ENCODE assay signal across 17 cellular contexts in the genomic region with DNA sequence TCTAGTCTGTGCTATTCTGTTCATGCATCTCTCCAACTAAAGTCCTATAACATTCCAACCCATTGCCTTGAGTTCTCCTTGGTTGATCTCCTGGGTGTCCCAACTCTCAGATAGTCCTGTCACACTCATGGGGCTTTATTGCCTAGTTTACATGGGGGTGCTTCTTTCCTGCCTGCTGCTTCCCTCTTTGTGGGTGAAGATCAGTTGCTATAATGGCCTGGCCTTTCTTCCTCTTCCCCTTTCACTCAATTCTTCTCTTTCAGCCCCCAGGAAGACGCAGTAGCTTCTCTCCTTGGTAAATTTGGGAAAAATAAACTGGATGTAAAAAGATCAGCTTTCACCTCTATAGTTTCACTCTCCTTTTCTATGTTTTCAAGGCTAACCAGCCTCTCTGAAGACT.
A peak's percentile ranks its signal among the peaks of the same experiment; 100 is the strongest.
DNase-seq lines count a peak whose midpoint lies in the region; ATAC-seq, FAIRE-seq and TF ChIP-seq lines count a peak whose summit lies in the region.
"Had no signal": no experiment of that assay in that cellular context is flagged by ENCODE, and none has a peak within 500 bp of the region (broad histone marks: within the 10 kb centered on the region; RNA-seq: fewer than 3 reads in every experiment).

No MANE protein-coding gene starts in this region.

- CTCF ChIA-PET in GM12878 (lab: Yijun Ruan, JAX) = interaction anchor here (0.7 to 22.6 kb wide), 9 partner anchors 14 to 225 kb away, joined by 3 to 323 read pairs (median 4); no protein-coding TSS in a partner anchor
- CTCF ChIA-PET in T-cell (lab: Charles Lee) = no interaction called here

- H3K27me3 ChIP-seq in GM12878 (replicated peaks in 1 of 2; ENCODE audit: control insufficient read depth in 2 of 2, insufficient read depth in 2 of 2, low read length in 1 of 2) = no peaks in the 10 kb centered on the region; a peak in 1 of 4 replicates
- H3K27me3 ChIP-seq in osteoblast (ENCODE audit: insufficient read depth, low read length) = no peaks in the 10 kb centered on the region
- H3K27me3 ChIP-seq: gastroesophageal sphincter, transverse colon had no signal

- FAIRE-seq in GM12891 (lab: Jason Lieb, UNC) (peak; percentile 20), GM12878 (lab: Jason Lieb, UNC) (no peak)

- no peak overlapping the region for H3K4me3 ChIP-seq in NB4 (ENCODE audit: low read depth, low read length)
- no peak overlapping the region for H3K4me3 ChIP-seq in GM12878
- H3K4me3 ChIP-seq in osteoblast (ENCODE audit: insufficient read depth, low read length) = no peak overlapping the region
- H3K4me3 ChIP-seq: gastroesophageal sphincter, prostate gland, transverse colon had no signal

- no peaks in the 10 kb centered on the region for H3K9me3 ChIP-seq in GM12878 (replicated peaks; ENCODE audit: control insufficient read depth, insufficient read depth, low read length)
- H3K9me3 ChIP-seq in osteoblast (ENCODE audit: low read depth, low read length) = no peaks in the 10 kb centered on the region
- H3K9me3 ChIP-seq: gastroesophageal sphincter, prostate gland, transverse colon had no signal

- no peak for TF ChIP-seq RAD21 in GM12878 (IDR thresholded peaks at IDR 0.05; ENCODE audit: insufficient read depth, low read depth, low read length)

- POLR2A ChIA-PET in GM12878 (lab: Charles Lee) (no interaction called here), T-cell (lab: Charles Lee) (no interaction called here)

- no peak for TF ChIP-seq CTCF in NB4 (IDR thresholded peaks at IDR 0.05; ENCODE audit: low read depth, low read length)
- TF ChIP-seq CTCF in GM12878 (IDR thresholded peaks at IDR 0.05 in 2 of 3, conservative IDR thresholded peaks at IDR 0.05 in 1 of 3; ENCODE audit: control insufficient read depth in 2 of 3, extremely low read depth in 1 of 3, insufficient read depth in 1 of 3, low read depth in 3 of 3, low read length in 3 of 3) = no peak
- TF ChIP-seq CTCF in osteoblast (IDR thresholded peaks at IDR 0.05; ENCODE audit: extremely low read depth, low read depth, low read length) = no peak

- H3K9me3 Mint-ChIP-seq in T-cell = no peaks in the 10 kb centered on the region
- H3K9me3 Mint-ChIP-seq: naive thymus-derived CD8-positive, alpha-beta T cell; stimulated activated naive B cell treated with anti-CD40 and anti-IgM and Interleukin-4, amounts not matched to agents 10 μg/mL and 1 μg/mL and 100 μg/mL, for 72 hours had no signal

- no peak overlapping the region for H3K27ac Mint-ChIP-seq in T-cell
- H3K27ac Mint-ChIP-seq: activated CD4-positive, alpha-beta T cell treated with anti-CD3 and anti-CD28 coated beads for 36 hours; naive thymus-derived CD8-positive, alpha-beta T cell; stimulated activated naive B cell treated with anti-CD40 and anti-IgM and Interleukin-4, amounts not matched to agents 10 μg/mL and 1 μg/mL and 100 μg/mL, for 72 hours had no signal

- no peak overlapping the region for H3K4me3 Mint-ChIP-seq in T-cell
- H3K4me3 Mint-ChIP-seq: activated CD4-positive, alpha-beta T cell treated with anti-CD3 and anti-CD28 coated beads for 36 hours; naive thymus-derived CD8-positive, alpha-beta T cell; stimulated activated naive B cell treated with anti-CD40 and anti-IgM and Interleukin-4, amounts not matched to agents 10 μg/mL and 1 μg/mL and 100 μg/mL, for 72 hours had no signal

- no peaks in the 10 kb centered on the region for H3K79me2 ChIP-seq in GM12878 (ENCODE audit: control insufficient read depth, insufficient read depth, low read length)
- no peaks in the 10 kb centered on the region for H3K79me2 ChIP-seq in osteoblast (ENCODE audit: insufficient read depth, low read length)

- no peak overlapping the region for H3K4me2 ChIP-seq in GM12878 (ENCODE audit: control insufficient read depth, insufficient read depth)
- no peak overlapping the region for H3K4me2 ChIP-seq in osteoblast (ENCODE audit: insufficient read depth, low read length)

- DNase-seq in GM12891 (ENCODE audit: insufficient read length, low spot score) (no peak), NB4 (ENCODE audit: low read depth) (peak; percentile 59), GM12878 (ENCODE audit: low read depth, low spot score) (no peak), osteoblast (ENCODE audit: insufficient read length, low spot score, missing footprints) (no peak), T-cell (no peak), NCI-H82 (lab: John Stamatoyannopoulos, UW) (no peak)
- DNase-seq: activated CD4-positive, alpha-beta T cell treated with anti-CD3 and anti-CD28 coated beads for 36 hours; activated CD8-positive, alpha-beta memory T cell treated with anti-CD3 and anti-CD28 coated beads, Interleukin-2, amount 50 U/mL, for 4 hours; activated naive CD4-positive, alpha-beta T cell treated with Interleukin-2 at 50 U/mL for 16 hours; cortex of kidney; naive thymus-derived CD8-positive, alpha-beta T cell; NCI-H1105; stimulated activated naive B cell treated with anti-CD40 and anti-IgM and Interleukin-4, amounts not matched to agents 10 μg/mL and 1 μg/mL and 100 μg/mL, for 72 hours; transverse colon had no signal

- RAD21 ChIA-PET in GM12878 (lab: Charles Lee; ENCODE audit: unreplicated experiment) = interaction anchor here (0.5 to 1.9 kb wide), 6 partner anchors 11 to 138 kb away, joined by 3 to 11 read pairs (median 4); no protein-coding TSS in a partner anchor

- no peaks in the 10 kb centered on the region for H3K36me3 ChIP-seq in GM12878 (ENCODE audit: control insufficient read depth in 2 of 2, insufficient read depth in 2 of 2, low read length in 1 of 2)
- H3K36me3 ChIP-seq in osteoblast (ENCODE audit: insufficient read depth, low read length) = no peaks in the 10 kb centered on the region
- H3K36me3 ChIP-seq: gastroesophageal sphincter, prostate gland, transverse colon had no signal

- H3K27me3 Mint-ChIP-seq in T-cell = peaks cover 8 to 11% of the 10 kb centered on the region in 2 donors

- intact Hi-C loops in GM12878 (cut with micrococcal nuclease; ENCODE audit: unreplicated experiment) = no loop called here

- 0% methylated on average over 1 of the region's 1 CpG for WGBS in GM12878 (ENCODE audit: insufficient coverage, insufficient replicate concordance, low lambda C conversion rate, missing lambda C conversion rate)

- H4K20me1 ChIP-seq in GM12878 (ENCODE audit: control insufficient read depth, insufficient read depth) = no peaks in the 10 kb centered on the region
- no peaks in the 10 kb centered on the region for H4K20me1 ChIP-seq in osteoblast (ENCODE audit: insufficient read depth, low read length)

- in situ Hi-C loops in GM12878 (cut with MboI) = no loop called here

- BruUV-seq in GM12878 (replicated peaks; lab: Mats Ljungman, UMichigan) = no TSS peak

- no peaks in the 10 kb centered on the region for H3K4me1 ChIP-seq in GM12878 (ENCODE audit: control insufficient read depth, insufficient read depth, low read length)
- peaks cover 43% of the 10 kb centered on the region for H3K4me1 ChIP-seq in osteoblast (ENCODE audit: insufficient read depth, low read length)
- H3K4me1 ChIP-seq: prostate gland, transverse colon had no signal

- SMC1A ChIA-PET in GM12878 (lab: Charles Lee; ENCODE audit: uncharacterized antibody, unreplicated experiment) = interaction anchor here (0.9 to 6.2 kb wide), 6 partner anchors 10 to 430 kb away, joined by 3 to 29 read pairs (median 4); partner anchors contain the start of gene TNPO1

- no peaks in the 10 kb centered on the region for H3K36me3 Mint-ChIP-seq in T-cell
- H3K36me3 Mint-ChIP-seq: naive thymus-derived CD8-positive, alpha-beta T cell; stimulated activated naive B cell treated with anti-CD40 and anti-IgM and Interleukin-4, amounts not matched to agents 10 μg/mL and 1 μg/mL and 100 μg/mL, for 72 hours had no signal

- TF ChIP-seq POLR2A in GM12891 (IDR thresholded peaks at IDR 0.05; ENCODE audit: low read depth, low read length) (no peak), NB4 (IDR thresholded peaks at IDR 0.05; ENCODE audit: extremely low read depth, insufficient read length) (no peak), GM12878 (IDR thresholded peaks at IDR 0.05; ENCODE audit: low read depth, low read length) (no peak)

- no peak for ATAC-seq in GM12878
- no peak for ATAC-seq in T-cell (replicated peaks in 1 of 4)
- ATAC-seq in HG03354 (IDR thresholded peaks at IDR 0.05; ENCODE audit: poor library complexity, severe bottlenecking, unreplicated experiment) = no peak
- ATAC-seq: activated CD4-positive, alpha-beta T cell treated with anti-CD3 and anti-CD28 coated beads for 36 hours; gastroesophageal sphincter; naive thymus-derived CD8-positive, alpha-beta T cell; stimulated activated naive B cell treated with anti-CD40 and anti-IgM and Interleukin-4, amounts not matched to agents 10 μg/mL and 1 μg/mL and 100 μg/mL, for 72 hours had no signal

- H3K4me1 Mint-ChIP-seq in T-cell = no peaks in the 10 kb centered on the region
- H3K4me1 Mint-ChIP-seq: activated CD4-positive, alpha-beta T cell treated with anti-CD3 and anti-CD28 coated beads for 36 hours; naive thymus-derived CD8-positive, alpha-beta T cell had no signal

- no peak overlapping the region for H3K9ac ChIP-seq in GM12878 (ENCODE audit: control insufficient read depth, insufficient read depth, low read length)

- no peak for TF ChIP-seq EP300 in GM12878 (IDR thresholded peaks at IDR 0.05; ENCODE audit: borderline replicate concordance in 1 of 2, control insufficient read depth in 1 of 2, low read depth in 2 of 2, low read length in 2 of 2)

- H2AFZ ChIP-seq in GM12878 (ENCODE audit: control insufficient read depth, low read depth, low read length) (no peak overlapping the region), osteoblast (ENCODE audit: low read length) (peak overlapping the region; percentile 62)

- no peak overlapping the region for H3K27ac ChIP-seq in GM12878 (ENCODE audit: control insufficient read depth, insufficient read depth)
- peak overlapping the region; percentile 51 for H3K27ac ChIP-seq in osteoblast (ENCODE audit: low read depth, low read length)
- H3K27ac ChIP-seq: prostate gland, transverse colon had no signal

TF ChIP-seq in GM12891, 5 proteins besides CTCF, POLR2A, EP300 and RAD21:
- TF ChIP-seq TAF1 (IDR thresholded peaks at IDR 0.05; ENCODE audit: low read depth, low read length) = no peak
- 0 out of 2 replicates have a peak, but pooled peaks have one; percentile 19 for TF ChIP-seq SPI1 (IDR thresholded peaks at IDR 0.05; ENCODE audit: low read depth, low read length)
TF ChIP-seq in GM12891: peak in this region for 1.

TF ChIP-seq in GM12878, 131 proteins besides CTCF, POLR2A, EP300 and RAD21 (continues in another document):
- TF ChIP-seq, protein P1, sequence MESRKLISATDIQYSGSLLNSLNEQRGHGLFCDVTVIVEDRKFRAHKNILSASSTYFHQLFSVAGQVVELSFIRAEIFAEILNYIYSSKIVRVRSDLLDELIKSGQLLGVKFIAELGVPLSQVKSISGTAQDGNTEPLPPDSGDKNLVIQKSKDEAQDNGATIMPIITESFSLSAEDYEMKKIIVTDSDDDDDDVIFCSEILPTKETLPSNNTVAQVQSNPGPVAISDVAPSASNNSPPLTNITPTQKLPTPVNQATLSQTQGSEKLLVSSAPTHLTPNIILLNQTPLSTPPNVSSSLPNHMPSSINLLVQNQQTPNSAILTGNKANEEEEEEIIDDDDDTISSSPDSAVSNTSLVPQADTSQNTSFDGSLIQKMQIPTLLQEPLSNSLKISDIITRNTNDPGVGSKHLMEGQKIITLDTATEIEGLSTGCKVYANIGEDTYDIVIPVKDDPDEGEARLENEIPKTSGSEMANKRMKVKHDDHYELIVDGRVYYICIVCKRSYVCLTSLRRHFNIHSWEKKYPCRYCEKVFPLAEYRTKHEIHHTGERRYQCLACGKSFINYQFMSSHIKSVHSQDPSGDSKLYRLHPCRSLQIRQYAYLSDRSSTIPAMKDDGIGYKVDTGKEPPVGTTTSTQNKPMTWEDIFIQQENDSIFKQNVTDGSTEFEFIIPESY (IDR thresholded peaks at IDR 0.05) = no peak
